ENCODE assay signal across 2 cellular contexts in the genomic region with DNA sequence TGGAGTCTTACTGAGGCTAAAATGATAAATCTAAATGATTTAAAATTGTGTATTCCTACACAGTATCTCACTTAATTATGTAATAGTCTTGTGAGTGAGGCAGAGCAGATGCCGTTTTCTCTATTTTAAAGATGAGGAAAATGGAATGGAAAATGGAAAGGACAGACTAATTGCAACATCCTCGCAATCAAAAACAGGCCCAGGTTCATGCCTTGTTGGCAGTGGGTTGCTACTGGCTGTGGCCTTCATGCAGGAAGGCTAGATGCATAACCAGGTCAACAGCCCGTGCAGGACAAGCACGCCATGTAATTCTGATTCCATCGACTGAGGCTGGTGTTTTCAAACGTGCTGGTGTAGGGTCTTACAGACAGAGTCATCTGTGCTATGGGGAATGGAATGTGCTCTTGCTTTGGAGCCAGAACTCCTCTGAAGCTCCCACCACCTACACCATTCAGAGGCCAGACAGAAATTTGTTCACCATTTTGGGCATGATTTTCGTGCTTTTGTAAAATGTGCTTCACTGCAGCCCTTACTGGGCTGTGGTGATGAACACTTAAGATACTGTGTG.
TF ChIP-seq lines count a peak whose summit lies in the region.

No MANE protein-coding gene starts in this region.

TF ChIP-seq in SK-N-SH treated with all-trans-retinoic acid at 6 μM for 48 hours, 23 proteins besides CTCF, POLR2A, EP300 and RAD21:
- no peak for TF ChIP-seq OSR1 (CRISPR knock-in tag; IDR thresholded peaks at IDR 0.05)
- TF ChIP-seq ZNF565 (CRISPR knock-in tag; conservative IDR thresholded peaks at IDR 0.05; ENCODE audit: low read depth), result no peak
- no peak for TF ChIP-seq SNAI2 (CRISPR knock-in tag; IDR thresholded peaks at IDR 0.05)
- no peak for TF ChIP-seq ISL1 (CRISPR knock-in tag; IDR thresholded peaks at IDR 0.05)
- TF ChIP-seq CSDC2 (CRISPR knock-in tag; IDR thresholded peaks at IDR 0.05), result no peak
- no peak for TF ChIP-seq PPARA (CRISPR knock-in tag; IDR thresholded peaks at IDR 0.05; ENCODE audit: borderline replicate concordance)
- no peak for TF ChIP-seq ZNF70 (CRISPR knock-in tag; IDR thresholded peaks at IDR 0.05)
- TF ChIP-seq, protein P1, sequence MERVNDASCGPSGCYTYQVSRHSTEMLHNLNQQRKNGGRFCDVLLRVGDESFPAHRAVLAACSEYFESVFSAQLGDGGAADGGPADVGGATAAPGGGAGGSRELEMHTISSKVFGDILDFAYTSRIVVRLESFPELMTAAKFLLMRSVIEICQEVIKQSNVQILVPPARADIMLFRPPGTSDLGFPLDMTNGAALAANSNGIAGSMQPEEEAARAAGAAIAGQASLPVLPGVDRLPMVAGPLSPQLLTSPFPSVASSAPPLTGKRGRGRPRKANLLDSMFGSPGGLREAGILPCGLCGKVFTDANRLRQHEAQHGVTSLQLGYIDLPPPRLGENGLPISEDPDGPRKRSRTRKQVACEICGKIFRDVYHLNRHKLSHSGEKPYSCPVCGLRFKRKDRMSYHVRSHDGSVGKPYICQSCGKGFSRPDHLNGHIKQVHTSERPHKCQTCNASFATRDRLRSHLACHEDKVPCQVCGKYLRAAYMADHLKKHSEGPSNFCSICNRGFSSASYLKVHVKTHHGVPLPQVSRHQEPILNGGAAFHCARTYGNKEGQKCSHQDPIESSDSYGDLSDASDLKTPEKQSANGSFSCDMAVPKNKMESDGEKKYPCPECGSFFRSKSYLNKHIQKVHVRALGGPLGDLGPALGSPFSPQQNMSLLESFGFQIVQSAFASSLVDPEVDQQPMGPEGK (CRISPR knock-in tag; IDR thresholded peaks at IDR 0.05; ENCODE audit: borderline replicate concordance), result no peak
- TF ChIP-seq TOX (CRISPR knock-in tag; IDR thresholded peaks at IDR 0.05; ENCODE audit: borderline replicate concordance), result no peak
- no peak for TF ChIP-seq ARNTL (CRISPR knock-in tag; IDR thresholded peaks at IDR 0.05; ENCODE audit: borderline replicate concordance, low read depth)
- no peak for TF ChIP-seq ZC3H10 (CRISPR knock-in tag; IDR thresholded peaks at IDR 0.05)
- TF ChIP-seq RARB (CRISPR knock-in tag; IDR thresholded peaks at IDR 0.05), result no peak
- no peak for TF ChIP-seq ZFP30 (CRISPR knock-in tag; IDR thresholded peaks at IDR 0.05)
- no peak for TF ChIP-seq ZFP3 (CRISPR knock-in tag; IDR thresholded peaks at IDR 0.05)
- TF ChIP-seq, protein P2, sequence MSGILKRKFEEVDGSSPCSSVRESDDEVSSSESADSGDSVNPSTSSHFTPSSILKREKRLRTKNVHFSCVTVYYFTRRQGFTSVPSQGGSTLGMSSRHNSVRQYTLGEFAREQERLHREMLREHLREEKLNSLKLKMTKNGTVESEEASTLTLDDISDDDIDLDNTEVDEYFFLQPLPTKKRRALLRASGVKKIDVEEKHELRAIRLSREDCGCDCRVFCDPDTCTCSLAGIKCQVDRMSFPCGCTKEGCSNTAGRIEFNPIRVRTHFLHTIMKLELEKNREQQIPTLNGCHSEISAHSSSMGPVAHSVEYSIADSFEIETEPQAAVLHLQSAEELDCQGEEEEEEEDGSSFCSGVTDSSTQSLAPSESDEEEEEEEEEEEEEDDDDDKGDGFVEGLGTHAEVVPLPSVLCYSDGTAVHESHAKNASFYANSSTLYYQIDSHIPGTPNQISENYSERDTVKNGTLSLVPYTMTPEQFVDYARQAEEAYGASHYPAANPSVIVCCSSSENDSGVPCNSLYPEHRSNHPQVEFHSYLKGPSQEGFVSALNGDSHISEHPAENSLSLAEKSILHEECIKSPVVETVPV (CRISPR knock-in tag; IDR thresholded peaks at IDR 0.05), result no peak

TF ChIP-seq in SK-N-SH, 30 proteins besides CTCF, POLR2A, EP300 and RAD21 (continued from another document):
- TF ChIP-seq, protein P3, sequence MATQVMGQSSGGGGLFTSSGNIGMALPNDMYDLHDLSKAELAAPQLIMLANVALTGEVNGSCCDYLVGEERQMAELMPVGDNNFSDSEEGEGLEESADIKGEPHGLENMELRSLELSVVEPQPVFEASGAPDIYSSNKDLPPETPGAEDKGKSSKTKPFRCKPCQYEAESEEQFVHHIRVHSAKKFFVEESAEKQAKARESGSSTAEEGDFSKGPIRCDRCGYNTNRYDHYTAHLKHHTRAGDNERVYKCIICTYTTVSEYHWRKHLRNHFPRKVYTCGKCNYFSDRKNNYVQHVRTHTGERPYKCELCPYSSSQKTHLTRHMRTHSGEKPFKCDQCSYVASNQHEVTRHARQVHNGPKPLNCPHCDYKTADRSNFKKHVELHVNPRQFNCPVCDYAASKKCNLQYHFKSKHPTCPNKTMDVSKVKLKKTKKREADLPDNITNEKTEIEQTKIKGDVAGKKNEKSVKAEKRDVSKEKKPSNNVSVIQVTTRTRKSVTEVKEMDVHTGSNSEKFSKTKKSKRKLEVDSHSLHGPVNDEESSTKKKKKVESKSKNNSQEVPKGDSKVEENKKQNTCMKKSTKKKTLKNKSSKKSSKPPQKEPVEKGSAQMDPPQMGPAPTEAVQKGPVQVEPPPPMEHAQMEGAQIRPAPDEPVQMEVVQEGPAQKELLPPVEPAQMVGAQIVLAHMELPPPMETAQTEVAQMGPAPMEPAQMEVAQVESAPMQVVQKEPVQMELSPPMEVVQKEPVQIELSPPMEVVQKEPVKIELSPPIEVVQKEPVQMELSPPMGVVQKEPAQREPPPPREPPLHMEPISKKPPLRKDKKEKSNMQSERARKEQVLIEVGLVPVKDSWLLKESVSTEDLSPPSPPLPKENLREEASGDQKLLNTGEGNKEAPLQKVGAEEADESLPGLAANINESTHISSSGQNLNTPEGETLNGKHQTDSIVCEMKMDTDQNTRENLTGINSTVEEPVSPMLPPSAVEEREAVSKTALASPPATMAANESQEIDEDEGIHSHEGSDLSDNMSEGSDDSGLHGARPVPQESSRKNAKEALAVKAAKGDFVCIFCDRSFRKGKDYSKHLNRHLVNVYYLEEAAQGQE (IDR thresholded peaks at IDR 0.05; ENCODE audit: low read depth, low read length), result no peak
- TF ChIP-seq GATA2 (CRISPR knock-in tag; IDR thresholded peaks at IDR 0.05), result no peak
- TF ChIP-seq, protein P4, sequence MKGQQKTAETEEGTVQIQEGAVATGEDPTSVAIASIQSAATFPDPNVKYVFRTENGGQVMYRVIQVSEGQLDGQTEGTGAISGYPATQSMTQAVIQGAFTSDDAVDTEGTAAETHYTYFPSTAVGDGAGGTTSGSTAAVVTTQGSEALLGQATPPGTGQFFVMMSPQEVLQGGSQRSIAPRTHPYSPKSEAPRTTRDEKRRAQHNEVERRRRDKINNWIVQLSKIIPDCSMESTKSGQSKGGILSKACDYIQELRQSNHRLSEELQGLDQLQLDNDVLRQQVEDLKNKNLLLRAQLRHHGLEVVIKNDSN (IDR thresholded peaks at IDR 0.05; ENCODE audit: borderline replicate concordance, low read depth), result no peak
- TF ChIP-seq CHD2 (IDR thresholded peaks at IDR 0.05; ENCODE audit: low read length, partially characterized antibody), result no peak
- TF ChIP-seq JUND (IDR thresholded peaks at IDR 0.05), result no peak
- TF ChIP-seq EZH2phosphoT487 (IDR thresholded peaks at IDR 0.05; ENCODE audit: borderline replicate concordance, low read depth), result no peak
- TF ChIP-seq, protein P5, sequence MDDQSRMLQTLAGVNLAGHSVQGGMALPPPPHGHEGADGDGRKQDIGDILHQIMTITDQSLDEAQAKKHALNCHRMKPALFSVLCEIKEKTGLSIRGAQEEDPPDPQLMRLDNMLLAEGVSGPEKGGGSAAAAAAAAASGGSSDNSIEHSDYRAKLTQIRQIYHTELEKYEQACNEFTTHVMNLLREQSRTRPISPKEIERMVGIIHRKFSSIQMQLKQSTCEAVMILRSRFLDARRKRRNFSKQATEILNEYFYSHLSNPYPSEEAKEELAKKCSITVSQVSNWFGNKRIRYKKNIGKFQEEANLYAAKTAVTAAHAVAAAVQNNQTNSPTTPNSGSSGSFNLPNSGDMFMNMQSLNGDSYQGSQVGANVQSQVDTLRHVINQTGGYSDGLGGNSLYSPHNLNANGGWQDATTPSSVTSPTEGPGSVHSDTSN (IDR thresholded peaks at IDR 0.05), result no peak
- TF ChIP-seq, protein P6, sequence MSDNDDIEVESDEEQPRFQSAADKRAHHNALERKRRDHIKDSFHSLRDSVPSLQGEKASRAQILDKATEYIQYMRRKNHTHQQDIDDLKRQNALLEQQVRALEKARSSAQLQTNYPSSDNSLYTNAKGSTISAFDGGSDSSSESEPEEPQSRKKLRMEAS (IDR thresholded peaks at IDR 0.05; ENCODE audit: low read depth), result no peak
- TF ChIP-seq SIN3A (IDR thresholded peaks at IDR 0.05; ENCODE audit: borderline replicate concordance, low read depth, low read length), result no peak
- TF ChIP-seq, protein P7, sequence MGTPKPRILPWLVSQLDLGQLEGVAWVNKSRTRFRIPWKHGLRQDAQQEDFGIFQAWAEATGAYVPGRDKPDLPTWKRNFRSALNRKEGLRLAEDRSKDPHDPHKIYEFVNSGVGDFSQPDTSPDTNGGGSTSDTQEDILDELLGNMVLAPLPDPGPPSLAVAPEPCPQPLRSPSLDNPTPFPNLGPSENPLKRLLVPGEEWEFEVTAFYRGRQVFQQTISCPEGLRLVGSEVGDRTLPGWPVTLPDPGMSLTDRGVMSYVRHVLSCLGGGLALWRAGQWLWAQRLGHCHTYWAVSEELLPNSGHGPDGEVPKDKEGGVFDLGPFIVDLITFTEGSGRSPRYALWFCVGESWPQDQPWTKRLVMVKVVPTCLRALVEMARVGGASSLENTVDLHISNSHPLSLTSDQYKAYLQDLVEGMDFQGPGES (IDR thresholded peaks at IDR 0.05; ENCODE audit: low read depth, low read length), result no peak
- no peak for TF ChIP-seq YY1 (IDR thresholded peaks at IDR 0.05; ENCODE audit: low read depth)
- TF ChIP-seq POLR2AphosphoS5 (IDR thresholded peaks at IDR 0.05; ENCODE audit: low read depth, low read length), result no peak
- TF ChIP-seq, protein P8, sequence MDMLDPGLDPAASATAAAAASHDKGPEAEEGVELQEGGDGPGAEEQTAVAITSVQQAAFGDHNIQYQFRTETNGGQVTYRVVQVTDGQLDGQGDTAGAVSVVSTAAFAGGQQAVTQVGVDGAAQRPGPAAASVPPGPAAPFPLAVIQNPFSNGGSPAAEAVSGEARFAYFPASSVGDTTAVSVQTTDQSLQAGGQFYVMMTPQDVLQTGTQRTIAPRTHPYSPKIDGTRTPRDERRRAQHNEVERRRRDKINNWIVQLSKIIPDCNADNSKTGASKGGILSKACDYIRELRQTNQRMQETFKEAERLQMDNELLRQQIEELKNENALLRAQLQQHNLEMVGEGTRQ (IDR thresholded peaks at IDR 0.05; ENCODE audit: borderline replicate concordance, low read depth, low read length), result no peak
- TF ChIP-seq NFIC (IDR thresholded peaks at IDR 0.05; ENCODE audit: borderline replicate concordance), result no peak
- no peak for TF ChIP-seq RXRA (IDR thresholded peaks at IDR 0.05; ENCODE audit: borderline replicate concordance, low read depth)
- no peak for TF ChIP-seq NRF1 (IDR thresholded peaks at IDR 0.05; ENCODE audit: low read depth, low read length)
- no peak for TF ChIP-seq FOXJ3 (CRISPR knock-in tag; IDR thresholded peaks at IDR 0.05)
- no peak for TF ChIP-seq FOSL2 (IDR thresholded peaks at IDR 0.05; ENCODE audit: borderline replicate concordance, low read depth)
